Comparison of ENCODE assay signal across 17 cellular contexts in the genomic region with DNA sequence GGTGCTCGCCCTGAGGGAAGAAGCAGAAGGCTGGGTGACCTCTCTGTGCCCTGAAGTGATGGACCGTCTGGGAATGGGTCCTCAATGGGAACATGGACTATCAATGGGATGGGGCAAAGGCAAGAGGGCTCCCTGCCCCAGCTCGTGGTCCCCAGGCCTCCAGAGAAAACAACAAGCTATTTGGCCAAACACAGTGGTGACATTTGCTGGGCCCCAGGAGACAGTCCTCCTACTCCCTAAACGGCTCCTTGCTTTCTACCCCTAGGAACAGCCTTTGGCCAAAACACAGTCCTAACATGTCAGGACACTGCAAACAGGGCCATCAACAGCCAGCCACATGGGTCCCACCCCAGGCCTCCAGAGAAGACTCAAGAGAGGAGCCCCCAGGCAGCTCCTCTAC.
DNase-seq lines count a peak whose midpoint lies in the region; ATAC-seq, FAIRE-seq and TF ChIP-seq lines count a peak whose summit lies in the region.
"Had no signal": no experiment of that assay in that cellular context is flagged by ENCODE, and none has a peak within 500 bp of the region (broad histone marks: within the 10 kb centered on the region; RNA-seq: fewer than 3 reads in every experiment).

No MANE protein-coding gene starts in this region.

- H3K9me3 ChIP-seq in right atrium auricular region = no peaks in the 10 kb centered on the region
- H3K9me3 ChIP-seq in small intestine (ENCODE audit: control insufficient read depth, low read depth) = no peaks in the 10 kb centered on the region
- H3K9me3 ChIP-seq: Caco-2, HAP-1 had no signal

- H3K27me3 ChIP-seq in right atrium auricular region = no peaks in the 10 kb centered on the region
- H3K27me3 ChIP-seq in H7 (ENCODE audit: control insufficient read depth, insufficient read depth, low read length) = no peaks in the 10 kb centered on the region
- H3K27me3 ChIP-seq in small intestine (ENCODE audit: control insufficient read depth in 2 of 2, insufficient read depth in 2 of 2, low read length in 2 of 2) = no peaks in the 10 kb centered on the region

- no peaks in the 10 kb centered on the region for H3K27me3 Mint-ChIP-seq in type B pancreatic cell

- FAIRE-seq in small intestine (lab: Jason Lieb, UNC) = no peak
- FAIRE-seq: G401.6, GM12878, GM19239 had no signal

- H3K4me3 Mint-ChIP-seq in type B pancreatic cell = no peak overlapping the region
- H3K4me3 Mint-ChIP-seq: CD8-positive, alpha-beta T cell; GM23338; HFFc6 had no signal

- H3K9me3 Mint-ChIP-seq in type B pancreatic cell = no peaks in the 10 kb centered on the region
- H3K9me3 Mint-ChIP-seq: CD8-positive, alpha-beta T cell; GM23338; HFFc6 had no signal

- intact Hi-C loops in left ventricle myocardium superior (cut with micrococcal nuclease) = no loop called here

- no peak overlapping the region for H3K27ac Mint-ChIP-seq in type B pancreatic cell
- H3K27ac Mint-ChIP-seq: CD8-positive, alpha-beta T cell; GM23338; HFFc6 had no signal

- H3K27ac ChIP-seq in right atrium auricular region = no peak overlapping the region
- no peak overlapping the region for H3K27ac ChIP-seq in small intestine (ENCODE audit: low read depth in 1 of 2, low read length in 1 of 2)

- peaks cover 83% of the 10 kb centered on the region for H3K36me3 ChIP-seq in right atrium auricular region
- peaks cover 9% of the 10 kb centered on the region for H3K36me3 ChIP-seq in H7 (replicated peaks; ENCODE audit: control insufficient read depth, insufficient read depth, low read length)
- H3K36me3 ChIP-seq in small intestine (ENCODE audit: control insufficient read depth in 2 of 2, insufficient read depth in 2 of 2, low read length in 2 of 2) = peaks cover 2 to 11% of the 10 kb centered on the region in 2 donors
- H3K36me3 ChIP-seq: HAP-1 had no signal

- H3K4me1 ChIP-seq in right atrium auricular region = peaks cover 0 to 8% of the 10 kb centered on the region in 2 donors
- no peaks in the 10 kb centered on the region for H3K4me1 ChIP-seq in small intestine (ENCODE audit: control insufficient read depth in 2 of 2, insufficient read depth in 1 of 2, low read depth in 1 of 2, low read length in 1 of 2)
- H3K4me1 ChIP-seq: Caco-2, HAP-1 had no signal

- H3K4me3 ChIP-seq in right atrium auricular region (no peak overlapping the region), H7 (ENCODE audit: insufficient read depth, low read depth, low read length) (no peak overlapping the region), small intestine (ENCODE audit: low read depth in 1 of 2, low read length in 2 of 2) (no peak overlapping the region)
- H3K4me3 ChIP-seq: GM12878, GM23338, HAP-1 had no signal

- H3K36me3 Mint-ChIP-seq in type B pancreatic cell = peaks cover 30% of the 10 kb centered on the region

- DNase-seq in right atrium auricular region (ENCODE audit: low spot score) = peak; percentile 42
- no peak for DNase-seq in left ventricle myocardium superior
- DNase-seq in H7 = peak; percentile 15
- DNase-seq in islet precursor cell = peak; percentile 32
- DNase-seq in type B pancreatic cell (ENCODE audit: extremely low spot score, unreplicated experiment) = peak; percentile 34
- no peak for DNase-seq in small intestine
- no peak for DNase-seq in GM10248 (ENCODE audit: extremely low spot score)
- DNase-seq: Caco-2, DMS153, DND-41, HFFc6 had no signal

- 91 to 98% (median 95%) methylated on average over 4 of the region's 4 CpGs for WGBS in small intestine, 3 donors

- CTCF ChIA-PET in GM10248 (lab: Yijun Ruan, JAX) = interaction anchor here (1.0 kb wide), 1 partner anchor 23 kb away, joined by 3 read pairs; no protein-coding TSS in a partner anchor

- no peaks in the 10 kb centered on the region for H3K4me1 Mint-ChIP-seq in type B pancreatic cell (ENCODE audit: unreplicated experiment)
- H3K4me1 Mint-ChIP-seq: GM23338 had no signal

- POLR2A ChIA-PET in GM10248 (lab: Yijun Ruan, JAX) = no interaction called here

- TF ChIP-seq CTCF in right atrium auricular region (IDR thresholded peaks at IDR 0.05) = no peak
- no peak for TF ChIP-seq CTCF in type B pancreatic cell (conservative IDR thresholded peaks at IDR 0.05)
- no peak for TF ChIP-seq CTCF in GM10248 (IDR thresholded peaks at IDR 0.05; ENCODE audit: control extremely low read depth, extremely low read depth, low read depth, missing control alignments)

- no peak for ATAC-seq in left ventricle myocardium superior
- ATAC-seq: CD8-positive, alpha-beta T cell; GM12878; GM23338 had no signal

Comparison
In these comparisons a context has a peak if more than half of its experiments do, and no peak if none do; other contexts are left out.
1. DNase-seq: peak in right atrium auricular region (single experiment), H7 (single experiment), islet precursor cell (single experiment) and type B pancreatic cell (single experiment); none in left ventricle myocardium superior (single experiment), small intestine (single experiment) and GM10248 (single experiment).